In genomic region chr3:197790033-197790432, GRCh38 we compare ENCODE assay signal across 12 cellular contexts. TPM values are rescaled to one million over a fixed set of nuclear protein-coding genes. Genes with fewer than 3 reads are reported as not detected.
DNase-seq lines count a peak whose midpoint lies in the region; ATAC-seq and FAIRE-seq lines count a peak whose summit lies in the region.
"Had no signal": no experiment of that assay in that cellular context is flagged by ENCODE, and none has a peak within 500 bp of the region (broad histone marks: within the 10 kb centered on the region; RNA-seq: fewer than 3 reads in every experiment).

No MANE protein-coding gene starts in this region.

- H3K9me3 ChIP-seq in BLaER1 treated with 17β-estradiol and CSF1 and Interleukin-3, amounts not matched to agents 10 nM and 100 nM (replicated peaks in 1 of 11): no peaks in the 10 kb centered on the region
- no peaks in the 10 kb centered on the region for H3K9me3 ChIP-seq in mesenchymal stem cell (ENCODE audit: control insufficient read depth, low read length)

- peak overlapping the region in 10 of 11 experiments; percentile 92 to 98 (median 96); a peak in 12 of 22 replicates for H3K9ac ChIP-seq in BLaER1 treated with 17β-estradiol and CSF1 and Interleukin-3, amounts not matched to agents 10 nM and 100 nM
- H3K9ac ChIP-seq in mesenchymal stem cell (ENCODE audit: low read length): peak overlapping the region; percentile 97

- H3K27me3 ChIP-seq in BLaER1 treated with 17β-estradiol and CSF1 and Interleukin-3, amounts not matched to agents 10 nM and 100 nM: no peaks in the 10 kb centered on the region
- H3K27me3 ChIP-seq in mesenchymal stem cell (ENCODE audit: control insufficient read depth in 1 of 2, insufficient read depth in 1 of 2, low read length in 2 of 2): no peaks in the 10 kb centered on the region

- H3K4me3 Mint-ChIP-seq in activated T-helper 1 cell treated with anti-CD3 and anti-CD28 coated beads, Interleukin-12 subunit alpha, Interleukin-12 subunit beta, Interleukin-2, Interleukin-4 antibody, amounts not matched to agents 30 ng/mL and 10 ng/mL and 1 ng/mL, durations not matched to agents 14 hours and 24 hours and 36 hours: peak overlapping the region; percentile 98

- no peak overlapping the region for H2BK15ac ChIP-seq in mesenchymal stem cell (ENCODE audit: low read depth, poor library complexity, severe bottlenecking)

- ATAC-seq in GM18511 (IDR thresholded peaks at IDR 0.05; ENCODE audit: unreplicated experiment): no peak

- peak overlapping the region in 5 of 11 experiments; percentile 93 to 98 (median 95); a peak in 12 of 22 replicates for H3K27ac ChIP-seq in BLaER1 treated with 17β-estradiol and CSF1 and Interleukin-3, amounts not matched to agents 10 nM and 100 nM
- no peak overlapping the region for H3K27ac ChIP-seq in mesenchymal stem cell (ENCODE audit: low read length, poor library complexity, severe bottlenecking)

- H2BK120ac ChIP-seq in mesenchymal stem cell (ENCODE audit: low read depth, low read length): no peak overlapping the region

- peak overlapping the region; percentile 98 for H3K27ac Mint-ChIP-seq in activated T-helper 1 cell treated with anti-CD3 and anti-CD28 coated beads, Interleukin-12 subunit alpha, Interleukin-12 subunit beta, Interleukin-2, Interleukin-4 antibody, amounts not matched to agents 30 ng/mL and 10 ng/mL and 1 ng/mL, durations not matched to agents 14 hours and 24 hours and 36 hours

- H3K36me3 ChIP-seq in BLaER1 treated with 17β-estradiol and CSF1 and Interleukin-3, amounts not matched to agents 10 nM and 100 nM: peaks cover 10 to 39% (median 35%) of the 10 kb centered on the region in 11 experiments
- H3K36me3 ChIP-seq in mesenchymal stem cell (ENCODE audit: control insufficient read depth in 1 of 2, insufficient read depth in 2 of 2, low read depth in 1 of 2, low read length in 2 of 2): peaks cover 0 to 18% of the 10 kb centered on the region in 2 experiments

- peaks cover 29% of the 10 kb centered on the region for H3K4me1 Mint-ChIP-seq in activated T-helper 1 cell treated with anti-CD3 and anti-CD28 coated beads, Interleukin-12 subunit alpha, Interleukin-12 subunit beta, Interleukin-2, Interleukin-4 antibody, amounts not matched to agents 30 ng/mL and 10 ng/mL and 1 ng/mL, durations not matched to agents 14 hours and 24 hours and 36 hours (ENCODE audit: low read depth)

- peaks cover 2% of the 10 kb centered on the region for H3K27me3 Mint-ChIP-seq in activated T-helper 1 cell treated with anti-CD3 and anti-CD28 coated beads, Interleukin-12 subunit alpha, Interleukin-12 subunit beta, Interleukin-2, Interleukin-4 antibody, amounts not matched to agents 30 ng/mL and 10 ng/mL and 1 ng/mL, durations not matched to agents 14 hours and 24 hours and 36 hours (ENCODE audit: insufficient read depth)

- H4K20me1 ChIP-seq in BLaER1 treated with 17β-estradiol and CSF1 and Interleukin-3, amounts not matched to agents 10 nM and 100 nM: peaks cover 0 to 23% (median 4%) of the 10 kb centered on the region in 11 experiments; a peak in 7 of 22 replicates

- H3K4ac ChIP-seq in mesenchymal stem cell (ENCODE audit: low read depth in 1 of 2, low read length in 2 of 2): no peak overlapping the region

- no peak overlapping the region for H3K14ac ChIP-seq in mesenchymal stem cell (ENCODE audit: low read length in 2 of 2)

- no peak overlapping the region for H4K8ac ChIP-seq in mesenchymal stem cell (ENCODE audit: low read length)

- H3K4me3 ChIP-seq in BLaER1 treated with 17β-estradiol and CSF1 and Interleukin-3, amounts not matched to agents 10 nM and 100 nM: peak overlapping the region; percentile 78 to 92 (median 82); a peak in 18 of 20 replicates
- peak overlapping the region in 1 of 2 experiments; percentile 89 for H3K4me3 ChIP-seq in mesenchymal stem cell (ENCODE audit: insufficient read depth in 1 of 2, low read depth in 1 of 2, low read length in 2 of 2)

- no peak overlapping the region for H3K18ac ChIP-seq in mesenchymal stem cell (ENCODE audit: low read depth in 1 of 2, low read length in 2 of 2)

- no peak overlapping the region for H2BK5ac ChIP-seq in mesenchymal stem cell (ENCODE audit: low read depth, low read length, poor library complexity, severe bottlenecking)

- in situ Hi-C loops in G401 (cut with HindIII; ENCODE audit: low sequenced_read_pairs): no loop called here

- peaks cover 5% of the 10 kb centered on the region for H3K36me3 Mint-ChIP-seq in activated T-helper 1 cell treated with anti-CD3 and anti-CD28 coated beads, Interleukin-12 subunit alpha, Interleukin-12 subunit beta, Interleukin-2, Interleukin-4 antibody, amounts not matched to agents 30 ng/mL and 10 ng/mL and 1 ng/mL, durations not matched to agents 14 hours and 24 hours and 36 hours (ENCODE audit: low read depth)

- intact Hi-C loops in activated T-helper 1 cell treated with anti-CD3 and anti-CD28 coated beads, Interleukin-12 subunit alpha, Interleukin-12 subunit beta, Interleukin-2, Interleukin-4 antibody, amounts not matched to agents 30 ng/mL and 10 ng/mL and 1 ng/mL, durations not matched to agents 14 hours and 24 hours and 36 hours (cut with micrococcal nuclease): loop anchor here (2.0 kb wide), 1 partner anchor 159 kb away; no protein-coding TSS in a partner anchor

- H3K79me1 ChIP-seq in mesenchymal stem cell (replicated peaks; ENCODE audit: low read length, poor library complexity, severe bottlenecking): peaks cover 2% of the 10 kb centered on the region

- no peak overlapping the region for H2AK5ac ChIP-seq in mesenchymal stem cell (ENCODE audit: low read length, severe bottlenecking)

- DNase-seq in GM19239 (ENCODE audit: insufficient read length, low spot score) (no peak), mesenchymal stem cell (no peak), G401 (ENCODE audit: low spot score) (no peak), HUDEP-2 (lab: John Stamatoyannopoulos, UW; ENCODE audit: unreplicated experiment in 76 of 76) (no peak), NCI-H2029 treated with DMSO at 0.1 percent for 48 hours (lab: John Stamatoyannopoulos, UW) (no peak)
- DNase-seq in activated T-helper 1 cell treated with anti-CD3 and anti-CD28 coated beads, Interleukin-12 subunit alpha, Interleukin-12 subunit beta, Interleukin-2, Interleukin-4 antibody, amounts not matched to agents 30 ng/mL and 10 ng/mL and 1 ng/mL, durations not matched to agents 14 hours and 24 hours and 36 hours (ENCODE audit: low spot score): no peak
- DNase-seq: activated gamma-delta T cell; GOT3; NCI-H524 treated with DMSO at 0.1 percent for 48 hours; stimulated activated CD4-positive, alpha-beta T cell treated with anti-CD3 and anti-CD28 coated beads, Interleukin-2, amount 100 ng/mL, for 48 hours had no signal

- FAIRE-seq in GM19239 (lab: Jason Lieb, UNC): peak; percentile 73

- 89% methylated on average over 1 of the region's 1 CpG for WGBS in mesenchymal stem cell

- H4K91ac ChIP-seq in mesenchymal stem cell (ENCODE audit: low read length): no peak overlapping the region

- no peak overlapping the region for H2BK12ac ChIP-seq in mesenchymal stem cell (ENCODE audit: low read length in 2 of 2)

- no peak overlapping the region for H2AFZ ChIP-seq in mesenchymal stem cell (ENCODE audit: low read depth, low read length)

- H3K23ac ChIP-seq in mesenchymal stem cell (ENCODE audit: low read length in 2 of 2): no peak overlapping the region

- peak overlapping the region; percentile 72 to 92 (median 84); a peak in 20 of 22 replicates for H3K4me2 ChIP-seq in BLaER1 treated with 17β-estradiol and CSF1 and Interleukin-3, amounts not matched to agents 10 nM and 100 nM
- no peak overlapping the region for H3K4me2 ChIP-seq in mesenchymal stem cell (ENCODE audit: low read length, poor library complexity, severe bottlenecking)

- H3K4me1 ChIP-seq in BLaER1 treated with 17β-estradiol and CSF1 and Interleukin-3, amounts not matched to agents 10 nM and 100 nM: peaks cover 20 to 35% (median 31%) of the 10 kb centered on the region in 10 experiments
- H3K4me1 ChIP-seq in mesenchymal stem cell (ENCODE audit: control insufficient read depth, insufficient read depth, low read depth, low read length): peaks cover 6% of the 10 kb centered on the region

- H3K9me3 Mint-ChIP-seq in activated T-helper 1 cell treated with anti-CD3 and anti-CD28 coated beads, Interleukin-12 subunit alpha, Interleukin-12 subunit beta, Interleukin-2, Interleukin-4 antibody, amounts not matched to agents 30 ng/mL and 10 ng/mL and 1 ng/mL, durations not matched to agents 14 hours and 24 hours and 36 hours: no peaks in the 10 kb centered on the region

RNA-seq across cellular contexts. Expression of gene LRCH3, which starts 1.0 kb away (rescaled TPM):
- 50.0 and 57.8 TPM in 2 replicates for total RNA-seq in activated T-helper 1 cell treated with anti-CD3 and anti-CD28 coated beads, Interleukin-12 subunit alpha, Interleukin-12 subunit beta, Interleukin-2, Interleukin-4 antibody, amounts not matched to agents 30 ng/mL and 10 ng/mL and 1 ng/mL, durations not matched to agents 14 hours and 24 hours and 36 hours
- polyA plus RNA-seq in mesenchymal stem cell (2013, experiment 1 of 2): 26.9 TPM
- polyA plus RNA-seq in mesenchymal stem cell (2013, experiment 2 of 2): 26.2 TPM
- 24.6 and 27.0 TPM in 2 replicates for total RNA-seq in G401 (2014; rRNA removed; shearing (Covaris generic))

RNA-seq across cellular contexts. Expression of gene FYTTD1, which starts 40.4 kb away (rescaled TPM):
- 59.0 and 77.2 TPM in 2 replicates for total RNA-seq in activated T-helper 1 cell treated with anti-CD3 and anti-CD28 coated beads, Interleukin-12 subunit alpha, Interleukin-12 subunit beta, Interleukin-2, Interleukin-4 antibody, amounts not matched to agents 30 ng/mL and 10 ng/mL and 1 ng/mL, durations not matched to agents 14 hours and 24 hours and 36 hours
- 55.2 TPM for polyA plus RNA-seq in mesenchymal stem cell (2013, experiment 1 of 2)
- polyA plus RNA-seq in mesenchymal stem cell (2013, experiment 2 of 2): 56.7 TPM
- total RNA-seq in G401 (2014; rRNA removed; shearing (Covaris generic)): 42.6 and 94.6 TPM in 2 replicates

RNA-seq across cellular contexts. Expression of gene RUBCN, which starts 53.3 kb away (rescaled TPM):
- 44.7 and 45.2 TPM in 2 replicates for total RNA-seq in activated T-helper 1 cell treated with anti-CD3 and anti-CD28 coated beads, Interleukin-12 subunit alpha, Interleukin-12 subunit beta, Interleukin-2, Interleukin-4 antibody, amounts not matched to agents 30 ng/mL and 10 ng/mL and 1 ng/mL, durations not matched to agents 14 hours and 24 hours and 36 hours
- polyA plus RNA-seq in mesenchymal stem cell (2013, experiment 1 of 2): 13.0 TPM
- 12.6 TPM for polyA plus RNA-seq in mesenchymal stem cell (2013, experiment 2 of 2)
- 3.8 and 9.4 TPM in 2 replicates for total RNA-seq in G401 (2014; rRNA removed; shearing (Covaris generic))
